12 cellular contexts compared by ENCODE assay signal in genomic region chr12:71556881-71557280, GRCh38.
A peak's percentile ranks its signal among the peaks of the same experiment; 100 is the strongest.
DNase-seq lines count a peak whose midpoint lies in the region; ATAC-seq, FAIRE-seq and TF ChIP-seq lines count a peak whose summit lies in the region.
"Had no signal": no experiment of that assay in that cellular context is flagged by ENCODE, and none has a peak within 500 bp of the region (broad histone marks: within the 10 kb centered on the region; RNA-seq: fewer than 3 reads in every experiment).

No MANE protein-coding gene starts in this region.

- 1% methylated on average over 4 of the region's 4 CpGs for WGBS in A549 (ENCODE audit: missing lambda C conversion rate)
- 79 to 94% (median 91%) methylated on average over 4 of the region's 4 CpGs for WGBS in ovary, 3 donors

- peaks cover 12% of the 10 kb centered on the region; the same call in 2 of the 3 replicates for H3K4me1 ChIP-seq in A549
- H3K4me1 ChIP-seq in HAP-1: peaks cover 9% of the 10 kb centered on the region
- H3K4me1 ChIP-seq in ovary (ENCODE audit: insufficient read depth): no peaks in the 10 kb centered on the region

- H3K27me3 ChIP-seq in HAP-1 (ENCODE audit: low read depth): 0 out of 2 replicates have a peak, but pooled peaks cover 2% of the 10 kb centered on the region
- no peaks in the 10 kb centered on the region for H3K27me3 ChIP-seq in ovary

- TF ChIP-seq CTCF in A549 (IDR thresholded peaks at IDR 0.05) (no peak), ovary (IDR thresholded peaks at IDR 0.05) (no peak)

- CTCF ChIA-PET in A549 (lab: Yijun Ruan, JAX): interaction anchor here (1.1 to 1.6 kb wide), 2 partner anchors 37 to 190 kb away, joined by 3 read pairs; no protein-coding TSS in a partner anchor

- H3K9me3 ChIP-seq in A549 (no peaks in the 10 kb centered on the region), HAP-1 (no peaks in the 10 kb centered on the region), ovary (no peaks in the 10 kb centered on the region)

- no peak overlapping the region for H3K4me3 ChIP-seq in A549
- H3K4me3 ChIP-seq in HAP-1: no peak overlapping the region
- no peak overlapping the region for H3K4me3 ChIP-seq in ovary

- in situ Hi-C loops in HAP-1 (cut with MboI; ENCODE audit: low sequenced_read_pairs): no loop called here

- POLR2A ChIA-PET in A549 (lab: Yijun Ruan, JAX): no interaction called here

- no peak overlapping the region for H3K4me2 ChIP-seq in A549

- TF ChIP-seq POLR2A in A549 (IDR thresholded peaks at IDR 0.05; ENCODE audit: low read length) (no peak), ovary (IDR thresholded peaks at IDR 0.05) (no peak)

- ATAC-seq in A549 (peak; percentile 96), GM19035 (IDR thresholded peaks at IDR 0.05; ENCODE audit: unreplicated experiment) (no peak)

- H3K27ac ChIP-seq in A549 (peak overlapping the region in 1 of 2 experiments; percentile 43; a peak in 1 of 6 replicates), ovary (no peak overlapping the region)

- no peak for TF ChIP-seq RAD21 in A549 (conservative IDR thresholded peaks at IDR 0.05 in 1 of 2, IDR thresholded peaks at IDR 0.05 in 1 of 2)

- H3K36me3 ChIP-seq in HAP-1 (replicated peaks) (no peaks in the 10 kb centered on the region), ovary (no peaks in the 10 kb centered on the region)

- intact Hi-C loops in ovary (cut with DNase I): no loop called here

- DNase-seq in A549 (ENCODE audit: low read depth in 1 of 2, low spot score in 1 of 2) (peak; percentile 25 to 72), HAP-1 (ENCODE audit: low spot score in 2 of 2) (peak; percentile 72 to 84), T1000 (lab: John Stamatoyannopoulos, UW) (peak; percentile 75), glomerular visceral epithelial cell (ENCODE audit: extremely low spot score) (peak; percentile 88), ovary (no peak)
- no peak for DNase-seq in activated CD4-positive, alpha-beta T cell treated with anti-CD3 and anti-CD28 coated beads for 48 hours
- DNase-seq in activated naive CD4-positive, alpha-beta T cell (lab: John Stamatoyannopoulos, UW): no peak
- DNase-seq: activated naive CD4-positive, alpha-beta T cell treated with anti-CD3 and anti-CD28 coated beads, Interleukin-2, amount 50 U/mL, for 16 hours; NCI-H524 treated with DMSO at 0.1 percent for 48 hours; stimulated activated CD4-positive, alpha-beta T cell treated with anti-CD3 and anti-CD28 coated beads, Interleukin-15, amount 100 ng/mL, for 24 hours had no signal

- no peak for TF ChIP-seq EP300 in A549 (IDR thresholded peaks at IDR 0.05)
- no peak for TF ChIP-seq EP300 in ovary (IDR thresholded peaks at IDR 0.05)

- FAIRE-seq in A549 (lab: Jason Lieb, UNC): peak; percentile 94
- FAIRE-seq: GM18507 had no signal

TF ChIP-seq in A549, 52 proteins besides CTCF, POLR2A, EP300 and RAD21:
- TF ChIP-seq MAFK (IDR thresholded peaks at IDR 0.05; ENCODE audit: partially characterized antibody) (no peak), HOXB5 (CRISPR knock-in tag; IDR thresholded peaks at IDR 0.05) (no peak), CBX8 (IDR thresholded peaks at IDR 0.05) (no peak), JUNB (IDR thresholded peaks at IDR 0.05) (peak; percentile 30; the same call in 1 of the 2 replicates), FOSL2 (IDR thresholded peaks at IDR 0.05) (no peak), FOSL2 (CRISPR knock-in tag; IDR thresholded peaks at IDR 0.05) (peak; percentile 87), MAX (IDR thresholded peaks at IDR 0.05) (peak; percentile 31; the same call in 1 of the 2 replicates)

Comparison
In these comparisons a context has a peak if more than half of its experiments do, and no peak if none do; other contexts are left out.
1. DNase-seq: peak in A549 (2 of 2), HAP-1 (2 of 2), T1000 (single experiment) and glomerular visceral epithelial cell (single experiment); none in ovary (0 of 5), activated CD4-positive, alpha-beta T cell treated with anti-CD3 and anti-CD28 coated beads for 48 hours (single experiment) and activated naive CD4-positive, alpha-beta T cell (0 of 4).